Comparison of ENCODE assay signal across 1 cellular context in the genomic region with DNA sequence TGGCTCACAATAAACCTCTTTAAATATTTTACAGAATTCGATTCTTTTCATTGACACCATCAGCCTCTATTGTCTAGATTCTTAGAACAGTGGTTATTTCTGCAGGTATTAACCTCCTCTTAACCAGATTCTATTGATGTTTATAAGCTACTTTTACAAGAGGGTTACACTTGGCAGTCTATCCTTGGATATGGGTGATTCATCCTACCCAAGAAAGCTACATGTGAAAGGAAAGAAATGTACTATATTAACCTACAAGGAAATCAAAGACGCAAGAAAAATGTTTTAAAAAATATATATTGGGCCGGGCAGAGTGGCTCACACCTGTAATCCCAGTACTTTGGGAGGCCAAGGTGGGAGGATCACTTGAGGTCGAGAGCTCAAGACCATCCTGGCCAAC.
TF ChIP-seq lines count a peak whose summit lies in the region.

No MANE protein-coding gene starts in this region.

TF ChIP-seq in IMR-90, 13 proteins besides CTCF, POLR2A, EP300 and RAD21 (continued from another document):
- TF ChIP-seq MAFK (IDR thresholded peaks at IDR 0.05; ENCODE audit: low read depth, low read length) = no peak
- no peak for TF ChIP-seq CHD1 (IDR thresholded peaks at IDR 0.05; ENCODE audit: low read depth, low read length)
- no peak for TF ChIP-seq RFX5 (IDR thresholded peaks at IDR 0.05; ENCODE audit: low read depth, low read length)
- TF ChIP-seq SMC3 (IDR thresholded peaks at IDR 0.05; ENCODE audit: low read depth, low read length) = no peak
- TF ChIP-seq MAZ (IDR thresholded peaks at IDR 0.05; ENCODE audit: borderline replicate concordance, low read depth, low read length) = no peak
- no peak for TF ChIP-seq MXI1 (IDR thresholded peaks at IDR 0.05; ENCODE audit: borderline replicate concordance, low read depth, low read length)
- TF ChIP-seq, protein P1, sequence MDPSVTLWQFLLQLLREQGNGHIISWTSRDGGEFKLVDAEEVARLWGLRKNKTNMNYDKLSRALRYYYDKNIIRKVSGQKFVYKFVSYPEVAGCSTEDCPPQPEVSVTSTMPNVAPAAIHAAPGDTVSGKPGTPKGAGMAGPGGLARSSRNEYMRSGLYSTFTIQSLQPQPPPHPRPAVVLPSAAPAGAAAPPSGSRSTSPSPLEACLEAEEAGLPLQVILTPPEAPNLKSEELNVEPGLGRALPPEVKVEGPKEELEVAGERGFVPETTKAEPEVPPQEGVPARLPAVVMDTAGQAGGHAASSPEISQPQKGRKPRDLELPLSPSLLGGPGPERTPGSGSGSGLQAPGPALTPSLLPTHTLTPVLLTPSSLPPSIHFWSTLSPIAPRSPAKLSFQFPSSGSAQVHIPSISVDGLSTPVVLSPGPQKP (IDR thresholded peaks at IDR 0.05; ENCODE audit: borderline replicate concordance, low read depth, low read length) = no peak
